9 cellular contexts compared by ENCODE assay signal in genomic region chr5:1468247-1468612, GRCh38. TPM values are rescaled to one million over a fixed set of nuclear protein-coding genes. Genes with fewer than 3 reads are reported as not detected.
DNase-seq lines count a peak whose midpoint lies in the region; ATAC-seq and TF ChIP-seq lines count a peak whose summit lies in the region.
"Had no signal": no experiment of that assay in that cellular context is flagged by ENCODE, and none has a peak within 500 bp of the region (broad histone marks: within the 10 kb centered on the region; RNA-seq: fewer than 3 reads in every experiment).

No MANE protein-coding gene starts in this region.

- peaks cover 8% of the 10 kb centered on the region for H3K9me3 Mint-ChIP-seq in activated naive CD4-positive, alpha-beta T cell treated with anti-CD3 and anti-CD28 coated beads for 36 hours
- H3K9me3 Mint-ChIP-seq in osteocyte (ENCODE audit: unreplicated experiment): no peaks in the 10 kb centered on the region

- TF ChIP-seq CTCF in RWPE1 (conservative IDR thresholded peaks at IDR 0.05; ENCODE audit: low read depth) (peak; percentile 57), fibroblast of mammary gland (conservative IDR thresholded peaks at IDR 0.05; ENCODE audit: control insufficient read depth, insufficient read depth, low read depth, low read length) (peak; percentile 43), osteocyte (IDR thresholded peaks at IDR 0.05) (peak; percentile 50)

- no peak for ATAC-seq in GM18858 (IDR thresholded peaks at IDR 0.05; ENCODE audit: unreplicated experiment)
- ATAC-seq in HG03442 (IDR thresholded peaks at IDR 0.05; ENCODE audit: unreplicated experiment): no peak

- H3K4me3 Mint-ChIP-seq in activated naive CD4-positive, alpha-beta T cell treated with anti-CD3 and anti-CD28 coated beads for 36 hours: no peak overlapping the region
- no peak overlapping the region for H3K4me3 Mint-ChIP-seq in osteocyte (ENCODE audit: unreplicated experiment)

- intact Hi-C loops in activated naive CD4-positive, alpha-beta T cell treated with anti-CD3 and anti-CD28 coated beads for 36 hours (cut with micrococcal nuclease): loop anchor here (1.0 kb wide), 1 partner anchor 83 kb away; no protein-coding TSS in a partner anchor

- peaks cover 34% of the 10 kb centered on the region for H3K36me3 Mint-ChIP-seq in activated naive CD4-positive, alpha-beta T cell treated with anti-CD3 and anti-CD28 coated beads for 36 hours (ENCODE audit: low read depth)
- peaks cover 17% of the 10 kb centered on the region for H3K36me3 Mint-ChIP-seq in osteocyte (ENCODE audit: unreplicated experiment)

- CTCF ChIA-PET in activated naive CD4-positive, alpha-beta T cell treated with anti-CD3 and anti-CD28 coated beads for 36 hours (lab: Charles Lee): interaction anchor here (0.7 kb wide), 1 partner anchor 176 kb away, joined by 6 read pairs; no protein-coding TSS in a partner anchor
- CTCF ChIA-PET in RWPE1 (lab: Yijun Ruan, JAX): interaction anchor here (0.6 to 0.8 kb wide), 3 partner anchors 132 to 273 kb away, joined by 3 to 4 read pairs (median 3); no protein-coding TSS in a partner anchor

- peaks cover 6% of the 10 kb centered on the region for H3K4me1 Mint-ChIP-seq in activated naive CD4-positive, alpha-beta T cell treated with anti-CD3 and anti-CD28 coated beads for 36 hours (ENCODE audit: low read depth)
- H3K4me1 Mint-ChIP-seq in osteocyte (ENCODE audit: unreplicated experiment): no peaks in the 10 kb centered on the region

- H3K27ac Mint-ChIP-seq in activated naive CD4-positive, alpha-beta T cell treated with anti-CD3 and anti-CD28 coated beads for 36 hours: no peak overlapping the region
- no peak overlapping the region for H3K27ac Mint-ChIP-seq in osteocyte (ENCODE audit: unreplicated experiment)

- no peaks in the 10 kb centered on the region for H3K27me3 Mint-ChIP-seq in activated naive CD4-positive, alpha-beta T cell treated with anti-CD3 and anti-CD28 coated beads for 36 hours (ENCODE audit: low read depth)
- H3K27me3 Mint-ChIP-seq in osteocyte (ENCODE audit: unreplicated experiment): no peaks in the 10 kb centered on the region

- no peak overlapping the region for H3K4me3 ChIP-seq in fibroblast of mammary gland (ENCODE audit: control insufficient read depth, low read depth, low read length)

- no peak overlapping the region for H3K27ac ChIP-seq in RWPE1

- peak; percentile 47 for DNase-seq in activated naive CD4-positive, alpha-beta T cell treated with anti-CD3 and anti-CD28 coated beads for 36 hours
- no peak for DNase-seq in activated naive CD4-positive, alpha-beta T cell (lab: John Stamatoyannopoulos, UW)
- DNase-seq in RWPE1 (ENCODE audit: low spot score) (no peak), fibroblast of mammary gland (ENCODE audit: low read depth) (peak; percentile 9), osteocyte (ENCODE audit: extremely low spot score, unreplicated experiment) (no peak), occipital lobe (lab: John Stamatoyannopoulos, UW) (no peak)

- POLR2A ChIA-PET in RWPE1 (lab: Yijun Ruan, JAX; ENCODE audit: low non-redundant PET): no interaction called here

RNA-seq across cellular contexts. Expression of gene SLC6A3, which starts 23.0 kb away (rescaled TPM):
- not detected for total RNA-seq in activated naive CD4-positive, alpha-beta T cell treated with anti-CD3 and anti-CD28 coated beads for 36 hours
- total RNA-seq in osteocyte (not detected in 2 replicates), occipital lobe (not detected)
- total RNA-seq: skeletal muscle tissue had no signal

RNA-seq across cellular contexts. Expression of gene LPCAT1, which starts 55.5 kb away (rescaled TPM):
- 10 to 100 TPM; 31.2 to 34.1 TPM for total RNA-seq in activated naive CD4-positive, alpha-beta T cell treated with anti-CD3 and anti-CD28 coated beads for 36 hours
- total RNA-seq in osteocyte: 37.9 and 39.9 TPM in 2 replicates
- 129 TPM for total RNA-seq in occipital lobe

Comparison
In these comparisons a context has a peak if more than half of its experiments do, and no peak if none do; other contexts are left out.
1. DNase-seq: peak in activated naive CD4-positive, alpha-beta T cell treated with anti-CD3 and anti-CD28 coated beads for 36 hours (single experiment) and fibroblast of mammary gland (single experiment); none in activated naive CD4-positive, alpha-beta T cell (0 of 4), RWPE1 (single experiment), osteocyte (single experiment) and occipital lobe (single experiment).
2. Peak in every context shown above with its lines, with median percentiles within 50 percentile points of each other: CTCF ChIP-seq.